11 cellular contexts compared by ENCODE assay signal in genomic region chr5:139664727-139665351, GRCh38. TPM values are rescaled to one million over a fixed set of nuclear protein-coding genes. Genes with fewer than 3 reads are reported as not detected.
A peak's percentile ranks its signal among the peaks of the same experiment; 100 is the strongest.
DNase-seq lines count a peak whose midpoint lies in the region; ATAC-seq, FAIRE-seq and TF ChIP-seq lines count a peak whose summit lies in the region.
"Had no signal": no experiment of that assay in that cellular context is flagged by ENCODE, and none has a peak within 500 bp of the region (broad histone marks: within the 10 kb centered on the region; RNA-seq: fewer than 3 reads in every experiment).

No MANE protein-coding gene starts in this region.

- FAIRE-seq in pancreas (lab: Jason Lieb, UNC) = no peak
- FAIRE-seq: colon had no signal

- H3K9me3 ChIP-seq in A673 (ENCODE audit: low read depth, low read length, poor library complexity, severe bottlenecking) (no peaks in the 10 kb centered on the region), left ventricle myocardium inferior (replicated peaks) (no peaks in the 10 kb centered on the region), pancreas (no peaks in the 10 kb centered on the region)

- peak overlapping the region; percentile 40 for H3K27ac ChIP-seq in A673 (ENCODE audit: low read depth, low read length, poor library complexity, severe bottlenecking)
- 0 out of 2 replicates have a peak overlapping the region, but pooled peaks have one; percentile 0 for H3K27ac ChIP-seq in RWPE1
- H3K27ac ChIP-seq in left ventricle myocardium inferior (replicated peaks) = peak overlapping the region; percentile 91
- H3K27ac ChIP-seq in pancreas = peak overlapping the region; percentile 51 to 71 (median 58)
- H3K27ac ChIP-seq: WERI-Rb-1 had no signal

- peaks cover 77% of the 10 kb centered on the region for H3K4me1 ChIP-seq in A673 (ENCODE audit: insufficient read depth, low read length, poor library complexity, severe bottlenecking)
- H3K4me1 ChIP-seq in left ventricle myocardium inferior = peaks cover 96% of the 10 kb centered on the region
- peaks cover 78 to 97% (median 89%) of the 10 kb centered on the region in 3 donors for H3K4me1 ChIP-seq in pancreas

- WGBS in pancreas, 2 donors = 11 to 16% methylated on average over 11 to 15 of the region's 15 CpGs

- H3K27me3 ChIP-seq in A673 (replicated peaks; ENCODE audit: insufficient read depth, low read depth, low read length, poor library complexity) = no peaks in the 10 kb centered on the region
- no peaks in the 10 kb centered on the region for H3K27me3 ChIP-seq in left ventricle myocardium inferior (ENCODE audit: low read depth)
- no peaks in the 10 kb centered on the region for H3K27me3 ChIP-seq in pancreas

- H3K36me3 ChIP-seq in A673 (ENCODE audit: insufficient read depth, low read length, poor library complexity, severe bottlenecking) (no peaks in the 10 kb centered on the region), left ventricle myocardium inferior (no peaks in the 10 kb centered on the region), pancreas (no peaks in the 10 kb centered on the region)

- TF ChIP-seq CTCF in A673 (conservative IDR thresholded peaks at IDR 0.05; ENCODE audit: low read depth, low read length) (no peak), RWPE1 (conservative IDR thresholded peaks at IDR 0.05; ENCODE audit: low read depth) (no peak), left ventricle myocardium inferior (IDR thresholded peaks at IDR 0.05; ENCODE audit: borderline replicate concordance) (no peak), pancreas (IDR thresholded peaks at IDR 0.05) (no peak)

- intact Hi-C loops in A673 (cut with micrococcal nuclease; ENCODE audit: unreplicated experiment) (no loop called here), left ventricle myocardium inferior (cut with micrococcal nuclease) (no loop called here), pancreas (cut with DNase I) (no loop called here)

- no peak overlapping the region for H3K4me3 ChIP-seq in A673 (ENCODE audit: low read depth, low read length, poor library complexity, severe bottlenecking)
- peak overlapping the region; percentile 41 for H3K4me3 ChIP-seq in left ventricle myocardium inferior
- peak overlapping the region in 1 of 4 donors; percentile 19 for H3K4me3 ChIP-seq in pancreas

- POLR2A ChIA-PET in A673 (lab: Charles Lee; ENCODE audit: low non-redundant PET) = interaction anchor here (1.0 kb wide), 1 partner anchor 17 kb away, joined by 3 read pairs; the partner anchor contains the start of gene CXXC5
- POLR2A ChIA-PET in RWPE1 (lab: Yijun Ruan, JAX; ENCODE audit: low non-redundant PET) = no interaction called here

- BruUV-seq in A673 (replicated peaks; lab: Mats Ljungman, UMichigan) = no TSS peak

- DNase-seq in A673 (ENCODE audit: low spot score) = peak; percentile 60
- no peak for DNase-seq in RWPE1 (ENCODE audit: low spot score)
- DNase-seq in left ventricle myocardium inferior = peak; percentile 44
- peak; percentile 74 to 90 (median 78) for DNase-seq in pancreas
- no peak for DNase-seq in activated CD4-positive, alpha-beta T cell treated with anti-CD3 and anti-CD28 coated beads, Interleukin-2, amount 50 U/mL, for 4 hours
- DNase-seq in activated CD4-positive, CD25-positive, alpha-beta regulatory T cell treated with anti-CD3 and anti-CD28 coated beads, Interleukin-2, amount 50 U/mL, for 72 hours = no peak
- no peak for DNase-seq in OCI-M2 (lab: John Stamatoyannopoulos, UW; ENCODE audit: unreplicated experiment)
- DNase-seq: NCI-H2107, WERI-Rb-1 had no signal

- CTCF ChIA-PET in A673 (lab: Charles Lee) = no interaction called here
- CTCF ChIA-PET in RWPE1 (lab: Yijun Ruan, JAX) = interaction anchor here (0.6 to 2.9 kb wide), 3 partner anchors 16 to 101 kb away, joined by 3 to 10 read pairs (median 5); no protein-coding TSS in a partner anchor

- peak; percentile 22 to 58 (median 40) for ATAC-seq in pancreas
- ATAC-seq in GM18909 (IDR thresholded peaks at IDR 0.05; ENCODE audit: poor library complexity, unreplicated experiment) = no peak

RNA-seq across cellular contexts. Expression of gene CXXC5, which starts 16.7 kb away (rescaled TPM):
- total RNA-seq in A673 (2021) = 56.4 and 57.2 TPM in 2 replicates
- 56.9 TPM for total RNA-seq in left ventricle myocardium inferior
- 10 to 100 TPM; 39.5 to 70.5 (median 45.4) TPM for total RNA-seq in pancreas
- 10 to 100 TPM; 33.0 to 36.4 TPM for polyA plus RNA-seq in pancreas

Comparison
In these comparisons a context has a peak if more than half of its experiments do, and no peak if none do; other contexts are left out.
1. DNase-seq: peak in A673 (single experiment), left ventricle myocardium inferior (single experiment) and pancreas (6 of 6); none in RWPE1 (single experiment), activated CD4-positive, alpha-beta T cell treated with anti-CD3 and anti-CD28 coated beads, Interleukin-2, amount 50 U/mL, for 4 hours (0 of 2), activated CD4-positive, CD25-positive, alpha-beta regulatory T cell treated with anti-CD3 and anti-CD28 coated beads, Interleukin-2, amount 50 U/mL, for 72 hours (single experiment) and OCI-M2 (single experiment).
2. H3K27ac ChIP-seq: peak in every context shown above with its lines; median percentile 91 in left ventricle myocardium inferior; 58 in pancreas; 40 in A673; 0 in RWPE1.